Comparison of ENCODE assay signal across 1 cellular context in genomic region chr1:149915429-149916192, GRCh38.
TF ChIP-seq lines count a peak whose summit lies in the region.

No MANE protein-coding gene starts in this region.

TF ChIP-seq in K562, 482 proteins besides CTCF, POLR2A, EP300 and RAD21 (continued from another document):
- no peak for TF ChIP-seq EZH2 (IDR thresholded peaks at IDR 0.05; ENCODE audit: borderline replicate concordance, low read depth, low read length)
- TF ChIP-seq THRB (CRISPR knock-in tag; conservative IDR thresholded peaks at IDR 0.05) = 0 out of 2 replicates have a peak, but pooled peaks have one; percentile 36
- TF ChIP-seq MLLT1 (IDR thresholded peaks at IDR 0.05) = 0 out of 4 replicates have a peak, but pooled peaks of 1 of the 2 experiments have one; percentile 43
- no peak for TF ChIP-seq CBX5 (IDR thresholded peaks at IDR 0.05; ENCODE audit: borderline replicate concordance, low read depth)
- TF ChIP-seq FOSL1 (tag; conservative IDR thresholded peaks at IDR 0.05) = no peak
- TF ChIP-seq ZNF263 (CRISPR knock-in tag; IDR thresholded peaks at IDR 0.05; ENCODE audit: borderline replicate concordance) = 0 out of 2 replicates have a peak, but pooled peaks have one; percentile 60
- TF ChIP-seq GATA2 (CRISPR knock-in tag; IDR thresholded peaks at IDR 0.05) = no peak
- TF ChIP-seq ZBTB49 (CRISPR knock-in tag; IDR thresholded peaks at IDR 0.05; ENCODE audit: borderline replicate concordance) = no peak
- peak; percentile 26; the same call in 1 of the 2 replicates for TF ChIP-seq HBP1 (CRISPR knock-in tag; IDR thresholded peaks at IDR 0.05)
- TF ChIP-seq CREM (IDR thresholded peaks at IDR 0.05; ENCODE audit: low read depth) = peak; percentile 39; the same call in 1 of the 2 replicates
- peak; percentile 25; the same call in 1 of the 2 replicates for TF ChIP-seq SMARCE1 (IDR thresholded peaks at IDR 0.05)
- 0 out of 4 replicates have a peak, but pooled peaks of 1 of the 2 experiments have one; percentile 37 for TF ChIP-seq TEAD1 (CRISPR knock-in tag; IDR thresholded peaks at IDR 0.05)
- TF ChIP-seq ZNF644 (tag; IDR thresholded peaks at IDR 0.05; ENCODE audit: low read depth) = no peak
